In genomic region chr17:42312035-42312284, GRCh38 we compare ENCODE assay signal across 8 cellular contexts. TPM values are rescaled to one million over a fixed set of nuclear protein-coding genes. Genes with fewer than 3 reads are reported as not detected.
DNase-seq lines count a peak whose midpoint lies in the region; ATAC-seq and FAIRE-seq lines count a peak whose summit lies in the region.

No MANE protein-coding gene starts in this region.

- H3K9ac ChIP-seq in iPS-20b (ENCODE audit: low read depth, low read length) (peak overlapping the region; percentile 46; the same call in 1 of the 2 replicates), skeletal muscle tissue (ENCODE audit: low read depth in 1 of 3, low read length in 3 of 3) (peak overlapping the region; percentile 47 to 68 (median 55))

- H3K9me3 ChIP-seq in T-helper 17 cell (ENCODE audit: control insufficient read depth, low read length, poor library complexity, severe bottlenecking) = no peaks in the 10 kb centered on the region
- no peaks in the 10 kb centered on the region for H3K9me3 ChIP-seq in iPS-20b (ENCODE audit: insufficient read depth, low read depth, low read length)
- no peaks in the 10 kb centered on the region for H3K9me3 ChIP-seq in skeletal muscle tissue (ENCODE audit: control insufficient read depth in 3 of 3, low read length in 3 of 3)

- no peak for DNase-seq in GM19239 (ENCODE audit: insufficient read length, low spot score)
- DNase-seq in T-helper 17 cell = no peak
- DNase-seq in left colon = no peak

- H3K36me3 ChIP-seq in iPS-20b (ENCODE audit: insufficient read depth, low read depth, low read length) (peaks cover 41% of the 10 kb centered on the region), skeletal muscle tissue (ENCODE audit: control insufficient read depth in 3 of 3, insufficient read depth in 3 of 3, low read length in 3 of 3) (peaks cover 45 to 65% (median 48%) of the 10 kb centered on the region in 3 donors)

- H3K27ac ChIP-seq in iPS-20b (ENCODE audit: low read length) (no peak overlapping the region), skeletal muscle tissue (ENCODE audit: low read depth, low read length) (peak overlapping the region; percentile 81)

- H3K27me3 ChIP-seq in iPS-20b (ENCODE audit: insufficient read depth, low read length) (no peaks in the 10 kb centered on the region), skeletal muscle tissue (ENCODE audit: control insufficient read depth in 3 of 3, insufficient read depth in 3 of 3, low read length in 3 of 3) (no peaks in the 10 kb centered on the region)

- ATAC-seq in T-helper 17 cell (no peak), HG03469 (IDR thresholded peaks at IDR 0.05; ENCODE audit: unreplicated experiment) (no peak), HG03521 (IDR thresholded peaks at IDR 0.05; ENCODE audit: unreplicated experiment) (no peak), HG02973 (IDR thresholded peaks at IDR 0.05; ENCODE audit: unreplicated experiment) (no peak), left colon (no peak)

- no peaks in the 10 kb centered on the region for H3K27me3 Mint-ChIP-seq in T-helper 17 cell

- FAIRE-seq in GM19239 (lab: Jason Lieb, UNC) = peak; percentile 11

- peak overlapping the region; percentile 79 for H3K4me3 Mint-ChIP-seq in T-helper 17 cell

- H3K4me1 ChIP-seq in iPS-20b (ENCODE audit: insufficient read depth, low read length) = peaks cover 18% of the 10 kb centered on the region; the same call in 1 of the 2 replicates
- H3K4me1 ChIP-seq in skeletal muscle tissue (ENCODE audit: control insufficient read depth in 3 of 3, insufficient read depth in 3 of 3, low read length in 3 of 3) = peaks cover 19 to 29% (median 25%) of the 10 kb centered on the region in 3 donors

- peaks cover 40% of the 10 kb centered on the region for H3K4me1 Mint-ChIP-seq in T-helper 17 cell

- peak overlapping the region; percentile 89 for H3K27ac Mint-ChIP-seq in T-helper 17 cell

- no peak overlapping the region; the same call in 1 of the 2 replicates for H3K4me3 ChIP-seq in iPS-20b (ENCODE audit: low read length)
- peak overlapping the region in 1 of 3 donors; percentile 41 for H3K4me3 ChIP-seq in skeletal muscle tissue (ENCODE audit: low read length in 3 of 3)

- intact Hi-C loops in left colon (cut with DNase I, micrococcal nuclease) = loop anchor here (10.0 kb wide), 2 partner anchors 93 to 213 kb away; no protein-coding TSS in a partner anchor

- H3K36me3 Mint-ChIP-seq in T-helper 17 cell (ENCODE audit: low read depth) = no peaks in the 10 kb centered on the region

RNA-seq across cellular contexts. Expression of gene STAT5A, which starts 23.7 kb away (rescaled TPM):
- total RNA-seq in T-helper 17 cell (100 to 1,000 TPM; 153 to 177 TPM), skeletal muscle tissue (18.3 TPM), left colon (10 to 100 TPM; 19.8 to 28.1 TPM)

RNA-seq across cellular contexts. Expression of gene STAT5B, which starts 35.8 kb away (rescaled TPM):
- total RNA-seq in T-helper 17 cell (100 to 1,000 TPM; 202 to 225 TPM), skeletal muscle tissue (31.3 TPM), left colon (10 to 100 TPM; 34.2 to 39.2 TPM)
